ENCODE assay signal across 8 cellular contexts in the genomic region with DNA sequence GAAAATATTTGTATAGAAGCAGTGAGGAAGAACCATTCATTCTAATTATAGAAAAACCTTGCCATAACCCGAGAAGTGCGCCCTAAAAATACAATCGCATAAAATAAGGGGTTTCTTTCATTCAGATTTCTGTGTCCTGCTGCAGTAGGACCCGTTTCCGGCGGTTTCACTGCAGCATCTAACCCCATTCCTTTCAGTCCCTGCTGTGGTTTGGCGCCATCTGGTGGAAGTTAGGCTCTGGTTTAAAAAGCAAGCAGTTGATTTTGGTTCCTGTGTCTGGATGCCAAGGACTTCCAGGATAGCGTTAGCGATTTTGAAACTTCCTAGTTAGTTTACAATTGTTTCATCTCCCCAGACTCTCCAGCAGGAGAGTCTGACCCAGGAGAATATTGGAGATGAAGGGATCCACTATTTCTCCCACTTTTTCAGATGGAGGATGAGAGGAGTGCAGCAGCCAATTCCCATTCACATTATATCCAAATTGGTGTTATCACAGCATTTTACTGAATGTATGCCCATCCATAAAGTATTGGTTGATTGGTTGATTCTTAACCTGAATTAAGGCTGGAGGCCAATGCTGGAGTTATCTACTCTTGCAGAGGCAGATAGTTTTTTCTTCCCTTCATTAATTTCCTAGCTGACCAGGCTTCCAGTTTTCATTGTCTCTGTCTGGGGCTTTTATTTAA.
A peak's percentile ranks its signal among the peaks of the same experiment; 100 is the strongest.
DNase-seq lines count a peak whose midpoint lies in the region; ATAC-seq and TF ChIP-seq lines count a peak whose summit lies in the region.

No MANE protein-coding gene starts in this region.

- no peaks in the 10 kb centered on the region for H3K4me1 ChIP-seq in ACC112 (ENCODE audit: control insufficient read depth, insufficient read depth, low read length, unreplicated experiment)
- H3K4me1 ChIP-seq in breast epithelium = no peaks in the 10 kb centered on the region

- H3K4me3 ChIP-seq in ACC112 (ENCODE audit: low read depth, low read length) (peak overlapping the region; percentile 52; the same call in 1 of the 2 replicates), breast epithelium (no peak overlapping the region)

- H3K27me3 ChIP-seq in ACC112 (ENCODE audit: insufficient read depth, low read length) (no peaks in the 10 kb centered on the region), breast epithelium (no peaks in the 10 kb centered on the region)

- no peaks in the 10 kb centered on the region for H3K9me3 ChIP-seq in breast epithelium

- H3K79me2 ChIP-seq in ACC112 (ENCODE audit: control insufficient read depth, insufficient read depth, low read length, unreplicated experiment) = no peaks in the 10 kb centered on the region

- ATAC-seq in GM18520 (IDR thresholded peaks at IDR 0.05; ENCODE audit: unreplicated experiment) (peak; percentile 78), HG03045 (IDR thresholded peaks at IDR 0.05; ENCODE audit: unreplicated experiment) (peak; percentile 88)

- no peak for TF ChIP-seq POLR2A in breast epithelium (IDR thresholded peaks at IDR 0.05)

- H2AFZ ChIP-seq in ACC112 (ENCODE audit: low read length, unreplicated experiment) = peak overlapping the region; percentile 83

- DNase-seq in NCI-H2081 treated with DMSO at 0.1 percent for 48 hours (lab: John Stamatoyannopoulos, UW) = peak; percentile 87
- DNase-seq in UCSD-AML1 (lab: John Stamatoyannopoulos, UW; ENCODE audit: unreplicated experiment) = peak; percentile 38
- peak; percentile 74 to 75 for DNase-seq in breast epithelium (ENCODE audit: low spot score in 2 of 2)
- DNase-seq in iris pigment epithelial cell (ENCODE audit: low read depth) = peak; percentile 81
- peak; percentile 41 to 57 for DNase-seq in stimulated activated CD4-positive, alpha-beta T cell treated with anti-CD3 and anti-CD28 coated beads, Interleukin-15, amount 100 ng/mL, for 48 hours (ENCODE audit: low read depth in 2 of 2)

- H3K36me3 ChIP-seq in ACC112 (ENCODE audit: insufficient read depth, low read length) = no peaks in the 10 kb centered on the region
- H3K36me3 ChIP-seq in breast epithelium = no peaks in the 10 kb centered on the region

- intact Hi-C loops in breast epithelium (cut with DNase I; ENCODE audit: low total_unique reads) = no loop called here

- TF ChIP-seq CTCF in breast epithelium (IDR thresholded peaks at IDR 0.05) = peak; percentile 37 to 85 (median 78)

- H3K27ac ChIP-seq in ACC112 (ENCODE audit: low read depth, low read length) (no peak overlapping the region), breast epithelium (no peak overlapping the region)
